In genomic region chr20:36745234-36745926, GRCh38 we compare ENCODE assay signal across 1 cellular context.
TF ChIP-seq lines count a peak whose summit lies in the region.

No MANE protein-coding gene starts in this region.

TF ChIP-seq in H1, 55 proteins besides CTCF, POLR2A, EP300 and RAD21:
- TF ChIP-seq NRF1 (IDR thresholded peaks at IDR 0.05; ENCODE audit: low read depth, low read length) (no peak), MAFK (IDR thresholded peaks at IDR 0.05; ENCODE audit: low read depth, low read length) (no peak), SAP30 (IDR thresholded peaks at IDR 0.05; ENCODE audit: insufficient read depth, insufficient replicate concordance, low read length) (no peak), HDAC2 (IDR thresholded peaks at IDR 0.05; ENCODE audit: borderline replicate concordance in 1 of 2, low read depth in 2 of 2, low read length in 2 of 2) (peak in 1 of 2 experiments; percentile 88; a peak in 1 of 4 replicates), KDM1A (IDR thresholded peaks at IDR 0.05; ENCODE audit: borderline replicate concordance, low read length) (peak; percentile 54), SIN3A (conservative IDR thresholded peaks at IDR 0.05 in 1 of 2, IDR thresholded peaks at IDR 0.05 in 1 of 2; ENCODE audit: low read depth in 1 of 2, low read length in 2 of 2) (0 out of 4 replicates have a peak, but pooled peaks have one; percentile 27 to 36), KDM5A (IDR thresholded peaks at IDR 0.05; ENCODE audit: low read length) (no peak), CBX8 (IDR thresholded peaks at IDR 0.05; ENCODE audit: borderline replicate concordance, low read depth, low read length) (no peak), PHF8 (conservative IDR thresholded peaks at IDR 0.05; ENCODE audit: low read depth, low read length) (peak; percentile 21; the same call in 1 of the 2 replicates), SP2 (IDR thresholded peaks at IDR 0.05; ENCODE audit: low read length) (no peak), KDM4A (IDR thresholded peaks at IDR 0.05; ENCODE audit: low read depth, low read length, severe bottlenecking) (peak; percentile 77), ASH2L (IDR thresholded peaks at IDR 0.05; ENCODE audit: low read length) (peak; percentile 1), SIX5 (IDR thresholded peaks at IDR 0.05; ENCODE audit: low read depth, low read length) (no peak), TCF12 (IDR thresholded peaks at IDR 0.05; ENCODE audit: low read depth, low read length) (no peak), SIRT6 (IDR thresholded peaks at IDR 0.05; ENCODE audit: low read length) (no peak), SRF (IDR thresholded peaks at IDR 0.05; ENCODE audit: low read depth, low read length) (no peak), RXRA (IDR thresholded peaks at IDR 0.05; ENCODE audit: insufficient read depth, low read depth, low read length) (no peak), SUZ12 (IDR thresholded peaks at IDR 0.05; ENCODE audit: low read length) (no peak), CHD1 (IDR thresholded peaks at IDR 0.05; ENCODE audit: low read depth, low read length) (no peak), RBBP5 (IDR thresholded peaks at IDR 0.05; ENCODE audit: borderline replicate concordance, low read depth, low read length) (0 out of 2 replicates have a peak, but pooled peaks have one; percentile 17), USF2 (IDR thresholded peaks at IDR 0.05; ENCODE audit: low read length) (no peak), SP4 (IDR thresholded peaks at IDR 0.05; ENCODE audit: low read length) (no peak), JUND (IDR thresholded peaks at IDR 0.05; ENCODE audit: low read length) (no peak)
- TF ChIP-seq, protein P1, sequence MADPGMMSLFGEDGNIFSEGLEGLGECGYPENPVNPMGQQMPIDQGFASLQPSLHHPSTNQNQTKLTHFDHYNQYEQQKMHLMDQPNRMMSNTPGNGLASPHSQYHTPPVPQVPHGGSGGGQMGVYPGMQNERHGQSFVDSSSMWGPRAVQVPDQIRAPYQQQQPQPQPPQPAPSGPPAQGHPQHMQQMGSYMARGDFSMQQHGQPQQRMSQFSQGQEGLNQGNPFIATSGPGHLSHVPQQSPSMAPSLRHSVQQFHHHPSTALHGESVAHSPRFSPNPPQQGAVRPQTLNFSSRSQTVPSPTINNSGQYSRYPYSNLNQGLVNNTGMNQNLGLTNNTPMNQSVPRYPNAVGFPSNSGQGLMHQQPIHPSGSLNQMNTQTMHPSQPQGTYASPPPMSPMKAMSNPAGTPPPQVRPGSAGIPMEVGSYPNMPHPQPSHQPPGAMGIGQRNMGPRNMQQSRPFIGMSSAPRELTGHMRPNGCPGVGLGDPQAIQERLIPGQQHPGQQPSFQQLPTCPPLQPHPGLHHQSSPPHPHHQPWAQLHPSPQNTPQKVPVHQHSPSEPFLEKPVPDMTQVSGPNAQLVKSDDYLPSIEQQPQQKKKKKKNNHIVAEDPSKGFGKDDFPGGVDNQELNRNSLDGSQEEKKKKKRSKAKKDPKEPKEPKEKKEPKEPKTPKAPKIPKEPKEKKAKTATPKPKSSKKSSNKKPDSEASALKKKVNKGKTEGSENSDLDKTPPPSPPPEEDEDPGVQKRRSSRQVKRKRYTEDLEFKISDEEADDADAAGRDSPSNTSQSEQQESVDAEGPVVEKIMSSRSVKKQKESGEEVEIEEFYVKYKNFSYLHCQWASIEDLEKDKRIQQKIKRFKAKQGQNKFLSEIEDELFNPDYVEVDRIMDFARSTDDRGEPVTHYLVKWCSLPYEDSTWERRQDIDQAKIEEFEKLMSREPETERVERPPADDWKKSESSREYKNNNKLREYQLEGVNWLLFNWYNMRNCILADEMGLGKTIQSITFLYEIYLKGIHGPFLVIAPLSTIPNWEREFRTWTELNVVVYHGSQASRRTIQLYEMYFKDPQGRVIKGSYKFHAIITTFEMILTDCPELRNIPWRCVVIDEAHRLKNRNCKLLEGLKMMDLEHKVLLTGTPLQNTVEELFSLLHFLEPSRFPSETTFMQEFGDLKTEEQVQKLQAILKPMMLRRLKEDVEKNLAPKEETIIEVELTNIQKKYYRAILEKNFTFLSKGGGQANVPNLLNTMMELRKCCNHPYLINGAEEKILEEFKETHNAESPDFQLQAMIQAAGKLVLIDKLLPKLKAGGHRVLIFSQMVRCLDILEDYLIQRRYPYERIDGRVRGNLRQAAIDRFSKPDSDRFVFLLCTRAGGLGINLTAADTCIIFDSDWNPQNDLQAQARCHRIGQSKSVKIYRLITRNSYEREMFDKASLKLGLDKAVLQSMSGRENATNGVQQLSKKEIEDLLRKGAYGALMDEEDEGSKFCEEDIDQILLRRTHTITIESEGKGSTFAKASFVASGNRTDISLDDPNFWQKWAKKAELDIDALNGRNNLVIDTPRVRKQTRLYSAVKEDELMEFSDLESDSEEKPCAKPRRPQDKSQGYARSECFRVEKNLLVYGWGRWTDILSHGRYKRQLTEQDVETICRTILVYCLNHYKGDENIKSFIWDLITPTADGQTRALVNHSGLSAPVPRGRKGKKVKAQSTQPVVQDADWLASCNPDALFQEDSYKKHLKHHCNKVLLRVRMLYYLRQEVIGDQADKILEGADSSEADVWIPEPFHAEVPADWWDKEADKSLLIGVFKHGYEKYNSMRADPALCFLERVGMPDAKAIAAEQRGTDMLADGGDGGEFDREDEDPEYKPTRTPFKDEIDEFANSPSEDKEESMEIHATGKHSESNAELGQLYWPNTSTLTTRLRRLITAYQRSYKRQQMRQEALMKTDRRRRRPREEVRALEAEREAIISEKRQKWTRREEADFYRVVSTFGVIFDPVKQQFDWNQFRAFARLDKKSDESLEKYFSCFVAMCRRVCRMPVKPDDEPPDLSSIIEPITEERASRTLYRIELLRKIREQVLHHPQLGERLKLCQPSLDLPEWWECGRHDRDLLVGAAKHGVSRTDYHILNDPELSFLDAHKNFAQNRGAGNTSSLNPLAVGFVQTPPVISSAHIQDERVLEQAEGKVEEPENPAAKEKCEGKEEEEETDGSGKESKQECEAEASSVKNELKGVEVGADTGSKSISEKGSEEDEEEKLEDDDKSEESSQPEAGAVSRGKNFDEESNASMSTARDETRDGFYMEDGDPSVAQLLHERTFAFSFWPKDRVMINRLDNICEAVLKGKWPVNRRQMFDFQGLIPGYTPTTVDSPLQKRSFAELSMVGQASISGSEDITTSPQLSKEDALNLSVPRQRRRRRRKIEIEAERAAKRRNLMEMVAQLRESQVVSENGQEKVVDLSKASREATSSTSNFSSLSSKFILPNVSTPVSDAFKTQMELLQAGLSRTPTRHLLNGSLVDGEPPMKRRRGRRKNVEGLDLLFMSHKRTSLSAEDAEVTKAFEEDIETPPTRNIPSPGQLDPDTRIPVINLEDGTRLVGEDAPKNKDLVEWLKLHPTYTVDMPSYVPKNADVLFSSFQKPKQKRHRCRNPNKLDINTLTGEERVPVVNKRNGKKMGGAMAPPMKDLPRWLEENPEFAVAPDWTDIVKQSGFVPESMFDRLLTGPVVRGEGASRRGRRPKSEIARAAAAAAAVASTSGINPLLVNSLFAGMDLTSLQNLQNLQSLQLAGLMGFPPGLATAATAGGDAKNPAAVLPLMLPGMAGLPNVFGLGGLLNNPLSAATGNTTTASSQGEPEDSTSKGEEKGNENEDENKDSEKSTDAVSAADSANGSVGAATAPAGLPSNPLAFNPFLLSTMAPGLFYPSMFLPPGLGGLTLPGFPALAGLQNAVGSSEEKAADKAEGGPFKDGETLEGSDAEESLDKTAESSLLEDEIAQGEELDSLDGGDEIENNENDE (IDR thresholded peaks at IDR 0.05; ENCODE audit: insufficient replicate concordance, low read length), result no peak
